In the genomic region with DNA sequence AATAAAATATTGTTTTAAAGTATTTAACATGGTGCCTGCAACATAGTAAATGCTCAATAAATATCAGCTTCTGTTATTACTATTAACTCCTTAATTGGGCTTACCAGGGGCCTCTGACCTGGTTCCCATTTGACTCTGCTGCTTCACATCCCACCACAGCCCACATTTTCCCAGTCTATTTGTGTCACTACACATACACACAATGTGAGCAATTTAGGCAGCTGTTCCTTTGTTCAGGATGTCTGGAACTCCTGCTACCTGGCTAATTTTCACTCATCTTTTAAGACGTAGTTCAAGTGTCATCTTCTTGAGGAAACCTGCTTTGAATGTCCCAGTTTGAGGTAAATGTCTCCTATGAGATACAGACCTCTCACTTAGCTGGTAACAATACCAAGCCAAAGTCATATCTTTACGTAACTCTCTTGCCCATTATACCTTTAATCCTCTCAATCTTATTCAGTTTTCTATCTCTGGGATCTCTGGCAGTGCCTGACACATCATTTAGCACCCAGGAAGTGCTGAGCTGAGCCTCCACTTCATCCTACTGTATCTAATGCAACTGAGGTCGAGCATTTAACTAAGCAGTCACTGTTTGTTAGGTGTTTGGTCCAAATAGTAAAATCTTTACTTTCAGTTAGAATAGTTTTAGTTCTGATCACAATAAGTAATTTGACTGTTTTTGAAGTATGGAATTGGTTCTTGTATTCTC, we compare ENCODE assay signal across 9 cellular contexts. TPM values are rescaled to one million over a fixed set of nuclear protein-coding genes. Genes with fewer than 3 reads are reported as not detected.
DNase-seq lines count a peak whose midpoint lies in the region; ATAC-seq and TF ChIP-seq lines count a peak whose summit lies in the region.
"Had no signal": no experiment of that assay in that cellular context is flagged by ENCODE, and none has a peak within 500 bp of the region (broad histone marks: within the 10 kb centered on the region; RNA-seq: fewer than 3 reads in every experiment).

No MANE protein-coding gene starts in this region.

- WGBS in stomach, 5 donors, result 44 to 55% (median 49%) methylated on average over 3 of the region's 3 CpGs

- H3K27me3 ChIP-seq in stomach (no peaks in the 10 kb centered on the region), A673 (replicated peaks; ENCODE audit: insufficient read depth, low read depth, low read length, poor library complexity) (no peaks in the 10 kb centered on the region)

- BruUV-seq in A673 (replicated peaks; lab: Mats Ljungman, UMichigan), result no TSS peak

- H3K9me3 ChIP-seq in stomach (no peaks in the 10 kb centered on the region), A673 (ENCODE audit: low read depth, low read length, poor library complexity, severe bottlenecking) (no peaks in the 10 kb centered on the region)

- no peaks in the 10 kb centered on the region for H3K9me3 Mint-ChIP-seq in activated T-cell treated with anti-CD3 and anti-CD28 coated beads, Interleukin-2, amount 50 U/mL, for 4 hours
- no peaks in the 10 kb centered on the region for H3K9me3 Mint-ChIP-seq in activated CD4-positive, alpha-beta memory T cell treated with anti-CD3 and anti-CD28 coated beads, Interleukin-2, amount 10 ng/mL, durations not matched to agents 7 days and 5 days
- H3K9me3 Mint-ChIP-seq in immature natural killer cell, result no peaks in the 10 kb centered on the region

- H3K27ac ChIP-seq in stomach (peak overlapping the region; percentile 58 to 100 (median 96)), A673 (ENCODE audit: low read depth, low read length, poor library complexity, severe bottlenecking) (no peak overlapping the region)

- ATAC-seq in activated T-cell treated with anti-CD3 and anti-CD28 coated beads, Interleukin-2, amount 50 U/mL, for 4 hours, result peak in 1 of 2 donors; percentile 19
- ATAC-seq in HG03196 (IDR thresholded peaks at IDR 0.05; ENCODE audit: unreplicated experiment), result no peak

- H3K4me1 Mint-ChIP-seq in activated T-cell treated with anti-CD3 and anti-CD28 coated beads, Interleukin-2, amount 50 U/mL, for 4 hours (ENCODE audit: low read depth), result peaks cover 69% of the 10 kb centered on the region
- H3K4me1 Mint-ChIP-seq in activated CD4-positive, alpha-beta memory T cell treated with anti-CD3 and anti-CD28 coated beads, Interleukin-2, amount 10 ng/mL, durations not matched to agents 7 days and 5 days, result peaks cover 68% of the 10 kb centered on the region
- peaks cover 86 to 87% of the 10 kb centered on the region in 2 donors for H3K4me1 Mint-ChIP-seq in immature natural killer cell

- POLR2A ChIA-PET in activated CD4-positive, alpha-beta memory T cell treated with anti-CD3 and anti-CD28 coated beads, Interleukin-2, amount 10 ng/mL, durations not matched to agents 7 days and 5 days (lab: Charles Lee), result interaction anchor here (0.8 to 20.1 kb wide), 8 partner anchors 10 to 89 kb away, joined by 3 to 671 read pairs (median 12); no protein-coding TSS in a partner anchor
- POLR2A ChIA-PET in A673 (lab: Charles Lee; ENCODE audit: low non-redundant PET), result no interaction called here

- TF ChIP-seq CTCF in stomach (IDR thresholded peaks at IDR 0.05) (no peak), A673 (conservative IDR thresholded peaks at IDR 0.05; ENCODE audit: low read depth, low read length) (no peak)

- peak overlapping the region; percentile 88 for H3K27ac Mint-ChIP-seq in activated CD4-positive, alpha-beta memory T cell treated with anti-CD3 and anti-CD28 coated beads, Interleukin-2, amount 10 ng/mL, durations not matched to agents 7 days and 5 days
- H3K27ac Mint-ChIP-seq in immature natural killer cell, result peak overlapping the region; percentile 84 to 98 (median 90)

- intact Hi-C loops in stomach (cut with DNase I; ENCODE audit: low total_unique reads), result loop anchor here (10.0 kb wide), 1 partner anchor 54 kb away; no protein-coding TSS in a partner anchor
- intact Hi-C loops in A673 (cut with micrococcal nuclease; ENCODE audit: unreplicated experiment), result no loop called here

- H3K4me3 ChIP-seq in stomach (peak overlapping the region in 3 of 4 donors; percentile 4 to 81 (median 60)), A673 (ENCODE audit: low read depth, low read length, poor library complexity, severe bottlenecking) (no peak overlapping the region)

- no peak for DNase-seq in activated T-cell treated with anti-CD3 and anti-CD28 coated beads, Interleukin-2, amount 50 U/mL, for 4 hours
- DNase-seq in activated T-cell treated with anti-CD3 and anti-CD28 coated beads, Interleukin-2, amount 50 U/mL, for 1 hour, result no peak
- no peak for DNase-seq in activated CD4-positive, alpha-beta memory T cell treated with anti-CD3 and anti-CD28 coated beads, Interleukin-2, amount 10 ng/mL, durations not matched to agents 7 days and 5 days
- DNase-seq in immature natural killer cell (no peak), stomach (no peak), NCI-H2081 treated with DMSO at 0.1 percent for 48 hours (lab: John Stamatoyannopoulos, UW) (no peak), A673 (ENCODE audit: low spot score) (no peak)
- DNase-seq: NCI-H2029 treated with DMSO at 0.1 percent for 48 hours had no signal

- H3K36me3 ChIP-seq in stomach, result no peaks in the 10 kb centered on the region
- H3K36me3 ChIP-seq in A673 (ENCODE audit: insufficient read depth, low read length, poor library complexity, severe bottlenecking), result no peaks in the 10 kb centered on the region

- H3K4me3 Mint-ChIP-seq in activated T-cell treated with anti-CD3 and anti-CD28 coated beads, Interleukin-2, amount 50 U/mL, for 4 hours, result peak overlapping the region; percentile 98
- H3K4me3 Mint-ChIP-seq in activated CD4-positive, alpha-beta memory T cell treated with anti-CD3 and anti-CD28 coated beads, Interleukin-2, amount 10 ng/mL, durations not matched to agents 7 days and 5 days, result peak overlapping the region; percentile 93
- H3K4me3 Mint-ChIP-seq in immature natural killer cell, result peak overlapping the region; percentile 94 to 99 (median 98)

- H3K4me1 ChIP-seq in stomach (peaks cover 47 to 85% (median 65%) of the 10 kb centered on the region in 4 donors), A673 (ENCODE audit: insufficient read depth, low read length, poor library complexity, severe bottlenecking) (peaks cover 37% of the 10 kb centered on the region)

- no peak for TF ChIP-seq EP300 in stomach (IDR thresholded peaks at IDR 0.05)

- H3K36me3 Mint-ChIP-seq in activated T-cell treated with anti-CD3 and anti-CD28 coated beads, Interleukin-2, amount 50 U/mL, for 4 hours (ENCODE audit: insufficient read depth), result peaks cover 50% of the 10 kb centered on the region
- peaks cover 52% of the 10 kb centered on the region for H3K36me3 Mint-ChIP-seq in activated CD4-positive, alpha-beta memory T cell treated with anti-CD3 and anti-CD28 coated beads, Interleukin-2, amount 10 ng/mL, durations not matched to agents 7 days and 5 days (ENCODE audit: low read depth)
- no peaks in the 10 kb centered on the region for H3K36me3 Mint-ChIP-seq in immature natural killer cell

- CTCF ChIA-PET in activated CD4-positive, alpha-beta memory T cell treated with anti-CD3 and anti-CD28 coated beads, Interleukin-2, amount 10 ng/mL, durations not matched to agents 7 days and 5 days (lab: Charles Lee), result interaction anchor here (0.8 to 2.4 kb wide), 3 partner anchors 8 to 82 kb away, joined by 3 to 11 read pairs (median 3); no protein-coding TSS in a partner anchor
- CTCF ChIA-PET in A673 (lab: Charles Lee), result no interaction called here

- no peak for TF ChIP-seq POLR2A in stomach (IDR thresholded peaks at IDR 0.05)

- no peaks in the 10 kb centered on the region for H3K27me3 Mint-ChIP-seq in activated T-cell treated with anti-CD3 and anti-CD28 coated beads, Interleukin-2, amount 50 U/mL, for 4 hours (ENCODE audit: low read depth)
- H3K27me3 Mint-ChIP-seq in activated CD4-positive, alpha-beta memory T cell treated with anti-CD3 and anti-CD28 coated beads, Interleukin-2, amount 10 ng/mL, durations not matched to agents 7 days and 5 days, result no peaks in the 10 kb centered on the region
- H3K27me3 Mint-ChIP-seq in immature natural killer cell (ENCODE audit: low read depth in 3 of 3), result peaks cover 6 to 19% (median 7%) of the 10 kb centered on the region in 3 donors

RNA-seq across cellular contexts. Expression of a gene that starts 4.5 kb away (rescaled TPM):
- 100 to 1,000 TPM; 104 to 114 (median 111) TPM for total RNA-seq in activated T-cell treated with anti-CD3 and anti-CD28 coated beads, Interleukin-2, amount 50 U/mL, for 4 hours
- 10 to 100 TPM; 60.1 to 60.8 TPM for total RNA-seq in activated CD4-positive, alpha-beta memory T cell treated with anti-CD3 and anti-CD28 coated beads, Interleukin-2, amount 10 ng/mL, durations not matched to agents 7 days and 5 days
- polyA plus RNA-seq in immature natural killer cell, result 100 to 1,000 TPM in 1 of 3 donors, 10 to 100 TPM in 2; 36.8 to 101 (median 43.6) TPM
- 100 to 1,000 TPM in 2 of 5 donors, 10 to 100 TPM in 3; 59.1 to 115 (median 89.3) TPM for total RNA-seq in stomach
- polyA plus RNA-seq in stomach, result 10 to 100 TPM; 13.7 to 44.1 (median 27.4) TPM
- 16.1 TPM in 2 replicates for total RNA-seq in A673 (2021)
